ENCODE assay signal across 6 cellular contexts in genomic region chr4:663438-664428, GRCh38. TPM values are rescaled to one million over a fixed set of nuclear protein-coding genes. Genes with fewer than 3 reads are reported as not detected.
A peak's percentile ranks its signal among the peaks of the same experiment; 100 is the strongest.
DNase-seq lines count a peak whose midpoint lies in the region; ATAC-seq and TF ChIP-seq lines count a peak whose summit lies in the region.

No MANE protein-coding gene starts in this region.

- no peaks in the 10 kb centered on the region for H3K36me3 ChIP-seq in adrenal gland (replicated peaks in 1 of 2)
- H3K36me3 ChIP-seq in mucosa of stomach (ENCODE audit: control insufficient read depth, insufficient read depth, low read length): no peaks in the 10 kb centered on the region

- 1 to 3% (median 2%) methylated on average over 32 to 80 of the region's 80 CpGs; no CpG with 5 or more reads in 1 of the 4 donors for WGBS in adrenal gland, 4 donors

- H3K4me3 ChIP-seq in adrenal gland: peak overlapping the region in 2 of 4 donors; percentile 26 to 55
- peak overlapping the region; percentile 14 for H3K4me3 ChIP-seq in mucosa of stomach (ENCODE audit: low read length)

- H3K27me3 ChIP-seq in adrenal gland: peaks cover 6% of the 10 kb centered on the region
- H3K27me3 ChIP-seq in mucosa of stomach (ENCODE audit: control insufficient read depth, insufficient read depth, low read length): peaks cover 10% of the 10 kb centered on the region

- H3K4me1 ChIP-seq in adrenal gland (replicated peaks in 1 of 2) (no peaks in the 10 kb centered on the region), mucosa of stomach (ENCODE audit: control insufficient read depth, insufficient read depth, low read length) (peaks cover 3% of the 10 kb centered on the region)

- H3K9ac ChIP-seq in mucosa of stomach (ENCODE audit: low read length): peak overlapping the region; percentile 78

- no peak for TF ChIP-seq POLR2A in adrenal gland (IDR thresholded peaks at IDR 0.05)

- DNase-seq in NCI-H510A (lab: John Stamatoyannopoulos, UW) (peak; percentile 35), adrenal gland (peak in 4 of 7 donors; percentile 20 to 66 (median 30)), ureter (ENCODE audit: low spot score) (peak; percentile 55), cerebellar cortex (ENCODE audit: low spot score) (no peak)

- H3K9me3 ChIP-seq in adrenal gland (replicated peaks in 1 of 3): no peaks in the 10 kb centered on the region
- no peaks in the 10 kb centered on the region for H3K9me3 ChIP-seq in mucosa of stomach (ENCODE audit: control insufficient read depth, low read length)

- ATAC-seq in GM19452 (IDR thresholded peaks at IDR 0.05; ENCODE audit: unreplicated experiment): peak; percentile 52

- TF ChIP-seq CTCF in adrenal gland (IDR thresholded peaks at IDR 0.05): no peak

- intact Hi-C loops in adrenal gland (cut with DNase I): no loop called here

- peak overlapping the region in 1 of 5 donors; percentile 59 for H3K27ac ChIP-seq in adrenal gland

RNA-seq across cellular contexts. Expression of gene ATP5ME, which starts 10.3 kb away (rescaled TPM):
- total RNA-seq in adrenal gland: 100 to 1,000 TPM in 6 of 8 donors, 10 to 100 TPM in 2; 43.4 to 375 (median 296) TPM
- polyA plus RNA-seq in adrenal gland: 1,000 to 10,000 TPM in 1 of 3 donors, 100 to 1,000 TPM in 2; 501 to 1,353 (median 885) TPM
- 317 TPM for total RNA-seq in ureter

RNA-seq across cellular contexts. Expression of gene MYL5, which starts 10.6 kb away (rescaled TPM):
- total RNA-seq in adrenal gland: 10 to 100 TPM in 7 of 8 donors, 1 to 10 TPM in 1; 5.9 to 31.7 (median 18.7) TPM
- 10 to 100 TPM; 13.3 to 77.6 (median 64.4) TPM for polyA plus RNA-seq in adrenal gland
- 46.0 TPM for total RNA-seq in ureter

RNA-seq across cellular contexts. Expression of gene SLC49A3, which starts 25.2 kb away (rescaled TPM):
- total RNA-seq in adrenal gland (10 to 100 TPM in 3 of 8 donors, 1 to 10 TPM in 5; 2.4 to 15.0 (median 7.3) TPM), ureter (8.9 TPM)
- 10 to 100 TPM in 2 of 3 donors, 1 to 10 TPM in 1; 1.4 to 24.5 (median 11.1) TPM for polyA plus RNA-seq in adrenal gland

RNA-seq across cellular contexts. Expression of gene PDE6B, which starts 38.4 kb away (rescaled TPM):
- 1 to 10 TPM in 5 of 8 donors, under 1 TPM in 1, not detected in 2; 0.86 to 5.0 (median 2.2) TPM for total RNA-seq in adrenal gland
- polyA plus RNA-seq in adrenal gland: 1 to 10 TPM in 1 of 3 donors, under 1 TPM in 2; 0.68 to 1.8 (median 0.71) TPM
- total RNA-seq in ureter: 15.1 TPM

RNA-seq across cellular contexts. Expression of gene PCGF3, which starts 41.9 kb away (rescaled TPM):
- 100 to 1,000 TPM in 2 of 8 donors, 10 to 100 TPM in 6; 49.4 to 145 (median 70.7) TPM for total RNA-seq in adrenal gland
- polyA plus RNA-seq in adrenal gland: 100 to 1,000 TPM in 1 of 3 donors, 10 to 100 TPM in 2; 26.4 to 178 (median 99.2) TPM
- 63.3 TPM for total RNA-seq in ureter
